9 cellular contexts compared by ENCODE assay signal in genomic region chr4:39975488-39976089, GRCh38. TPM values are rescaled to one million over a fixed set of nuclear protein-coding genes. Genes with fewer than 3 reads are reported as not detected.
A peak's percentile ranks its signal among the peaks of the same experiment; 100 is the strongest.
DNase-seq lines count a peak whose midpoint lies in the region; ATAC-seq, FAIRE-seq and TF ChIP-seq lines count a peak whose summit lies in the region.
"Had no signal": no experiment of that assay in that cellular context is flagged by ENCODE, and none has a peak within 500 bp of the region (broad histone marks: within the 10 kb centered on the region; RNA-seq: fewer than 3 reads in every experiment).

No MANE protein-coding gene starts in this region.

- TF ChIP-seq CTCF in SU-DHL-6 (IDR thresholded peaks at IDR 0.05; ENCODE audit: insufficient read depth, low read length, poor library complexity, severe bottlenecking) (no peak), fibroblast of mammary gland (conservative IDR thresholded peaks at IDR 0.05; ENCODE audit: control insufficient read depth, insufficient read depth, low read depth, low read length) (no peak), sigmoid colon (IDR thresholded peaks at IDR 0.05) (no peak)

- H3K9me3 ChIP-seq in SU-DHL-6 (ENCODE audit: insufficient read depth, low read length) (no peaks in the 10 kb centered on the region), sigmoid colon (no peaks in the 10 kb centered on the region)
- H3K9me3 ChIP-seq: SJSA1 had no signal

- no peak overlapping the region for H2AFZ ChIP-seq in SU-DHL-6 (ENCODE audit: low read depth, low read length, severe bottlenecking)

- H4K20me1 ChIP-seq in SU-DHL-6 (ENCODE audit: low read depth, low read length): peaks cover 3% of the 10 kb centered on the region; the same call in 1 of the 2 replicates

- peak overlapping the region; percentile 99 for H3K9ac ChIP-seq in SU-DHL-6 (ENCODE audit: low read length)

- TF ChIP-seq POLR2A in sigmoid colon (IDR thresholded peaks at IDR 0.05): no peak

- H3K4me3 ChIP-seq in SU-DHL-6 (ENCODE audit: insufficient read depth, low read length, poor library complexity, severe bottlenecking) (peak overlapping the region; percentile 95), fibroblast of mammary gland (ENCODE audit: control insufficient read depth, low read depth, low read length) (peak overlapping the region; percentile 79), sigmoid colon (peak overlapping the region in 2 of 4 donors; percentile 66 to 98)

- DNase-seq in GM19239 (ENCODE audit: insufficient read length, low spot score) (no peak), fibroblast of mammary gland (ENCODE audit: low read depth) (peak; percentile 78), sigmoid colon (no peak), NCI-H226 (no peak), NCI-H510A treated with DMSO at 0.1 percent for 48 hours (lab: John Stamatoyannopoulos, UW) (no peak)

- 50 to 65% methylated on average over 4 of the region's 4 CpGs for WGBS in sigmoid colon, 2 donors

- H3K4me2 ChIP-seq in SU-DHL-6 (ENCODE audit: low read depth, low read length, poor library complexity, severe bottlenecking): peak overlapping the region; percentile 92

- intact Hi-C loops in sigmoid colon (cut with DNase I): loop anchor here (2.0 to 5.0 kb wide), 4 partner anchors 58 to 928 kb away; partner anchors contain the start of gene UGDH

- H3K36me3 ChIP-seq in SU-DHL-6 (ENCODE audit: low read length) (peaks cover 13% of the 10 kb centered on the region; the same call in 1 of the 2 replicates), sigmoid colon (peaks cover 0 to 29% (median 11%) of the 10 kb centered on the region in 4 donors)

- H3K4me1 ChIP-seq in sigmoid colon: peaks cover 0 to 35% (median 30%) of the 10 kb centered on the region in 4 donors

- peak overlapping the region; percentile 79 for H3K27ac ChIP-seq in SU-DHL-6 (ENCODE audit: low read depth, low read length)
- peak overlapping the region; percentile 95 to 98 (median 96) for H3K27ac ChIP-seq in sigmoid colon

- peak; percentile 67 for FAIRE-seq in GM19239 (lab: Jason Lieb, UNC)

- no peak for TF ChIP-seq EP300 in sigmoid colon (IDR thresholded peaks at IDR 0.05)

- peaks cover 66% of the 10 kb centered on the region for H3K79me2 ChIP-seq in SU-DHL-6 (ENCODE audit: insufficient read depth, low read length)

- H3K27me3 ChIP-seq in SU-DHL-6 (ENCODE audit: low read length) (no peaks in the 10 kb centered on the region), sigmoid colon (no peaks in the 10 kb centered on the region)
- H3K27me3 ChIP-seq: SJSA1 had no signal

- peaks cover 14% of the 10 kb centered on the region; the same call in 1 of the 2 replicates for H3F3A ChIP-seq in SU-DHL-6 (ENCODE audit: insufficient read depth)

- no peak for ATAC-seq in HG03442 (IDR thresholded peaks at IDR 0.05; ENCODE audit: unreplicated experiment)
- ATAC-seq in HG03565 (IDR thresholded peaks at IDR 0.05; ENCODE audit: unreplicated experiment): no peak

- H3K9me2 ChIP-seq in SU-DHL-6 (replicated peaks; ENCODE audit: insufficient read depth, low read length): no peaks in the 10 kb centered on the region

RNA-seq across cellular contexts. Expression of gene PDS5A, which starts 2.1 kb away (rescaled TPM):
- total RNA-seq in sigmoid colon: 10 to 100 TPM; 57.1 to 69.6 (median 63.5) TPM
- 10 to 100 TPM; 16.8 to 23.9 (median 21.3) TPM for polyA plus RNA-seq in sigmoid colon
